8 cellular contexts compared by ENCODE assay signal in the genomic region with DNA sequence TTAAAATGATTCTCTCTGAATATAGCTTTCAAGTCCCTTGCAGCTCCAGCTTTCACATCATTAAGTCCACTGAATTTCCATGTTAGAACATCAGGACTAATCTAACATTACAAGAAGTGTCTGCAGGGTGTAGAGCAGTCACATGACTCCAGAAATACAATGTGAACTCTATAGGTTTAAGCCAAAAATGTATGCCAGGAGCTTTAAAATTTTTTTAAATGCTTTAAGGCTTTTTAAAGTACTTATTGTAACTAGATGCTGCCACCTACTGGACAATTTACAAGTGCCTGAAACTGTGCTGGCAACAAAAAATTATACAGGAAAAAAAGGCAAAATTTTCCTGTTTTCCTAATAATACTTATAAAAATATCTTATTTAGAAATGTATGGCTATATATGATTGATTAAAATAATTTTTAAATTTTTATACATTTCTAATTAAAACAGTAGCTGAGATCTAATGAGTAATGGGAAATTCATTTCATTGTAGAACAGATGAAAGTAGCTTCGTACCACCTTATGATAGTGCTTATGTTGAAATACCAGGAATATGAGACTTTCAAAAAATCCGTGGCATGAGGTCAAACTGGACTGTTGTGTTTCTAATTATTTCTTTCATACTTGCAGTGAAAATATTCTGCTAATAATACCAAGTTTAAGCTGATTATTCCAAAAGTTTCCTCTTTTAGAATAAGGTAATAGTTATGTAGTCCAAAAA. TPM values are rescaled to one million over a fixed set of nuclear protein-coding genes. Genes with fewer than 3 reads are reported as not detected.
DNase-seq lines count a peak whose midpoint lies in the region; ATAC-seq and TF ChIP-seq lines count a peak whose summit lies in the region.

No MANE protein-coding gene starts in this region.

- H4K91ac ChIP-seq in neuronal stem cell (ENCODE audit: low read depth, low read length, poor library complexity): no peak overlapping the region

- H3K36me3 ChIP-seq in Panc1 (ENCODE audit: control insufficient read depth, insufficient read depth, low read length) (no peaks in the 10 kb centered on the region), neuronal stem cell (replicated peaks in 1 of 2; ENCODE audit: control insufficient read depth in 2 of 2, insufficient read depth in 2 of 2, low read length in 2 of 2) (no peaks in the 10 kb centered on the region)

- DNase-seq in DMS79 treated with DMSO at 0.1 percent for 48 hours (lab: John Stamatoyannopoulos, UW) (peak; percentile 28), KG1 (lab: John Stamatoyannopoulos, UW) (peak; percentile 26), Panc1 (ENCODE audit: low read depth, low spot score) (peak; percentile 35), neuronal stem cell (ENCODE audit: low spot score) (peak; percentile 62)
- peak; percentile 33 to 45 (median 41) for DNase-seq in effector memory CD8-positive, alpha-beta T cell
- no peak for DNase-seq in stimulated activated naive B cell treated with anti-CD40 and anti-IgM and Interleukin-4, amounts not matched to agents 10 μg/mL and 1 μg/mL and 100 μg/mL, for 72 hours

- CTCF ChIA-PET in Panc1 (lab: Charles Lee): interaction anchor here (0.7 to 2.4 kb wide), 10 partner anchors 12 to 1045 kb away, joined by 3 to 25 read pairs (median 3); partner anchors contain the start of gene EIF2AK4

- no peak overlapping the region for H3K4ac ChIP-seq in neuronal stem cell (ENCODE audit: low read length)

- H3K27ac Mint-ChIP-seq in effector memory CD8-positive, alpha-beta T cell: no peak overlapping the region
- no peak overlapping the region for H3K27ac Mint-ChIP-seq in stimulated activated naive B cell treated with anti-CD40 and anti-IgM and Interleukin-4, amounts not matched to agents 10 μg/mL and 1 μg/mL and 100 μg/mL, for 72 hours
- no peak overlapping the region for H3K27ac Mint-ChIP-seq in activated T-helper 17 cell treated with anti-CD3 and anti-CD28 coated beads, Interleukin-2, amount 50 U/mL, for 72 hours

- H3K27ac ChIP-seq in Panc1 (ENCODE audit: low read length) (no peak overlapping the region), neuronal stem cell (replicated peaks; ENCODE audit: low read length) (no peak overlapping the region)

- no peaks in the 10 kb centered on the region for H3K36me3 Mint-ChIP-seq in effector memory CD8-positive, alpha-beta T cell (ENCODE audit: insufficient read depth)
- H3K36me3 Mint-ChIP-seq in stimulated activated naive B cell treated with anti-CD40 and anti-IgM and Interleukin-4, amounts not matched to agents 10 μg/mL and 1 μg/mL and 100 μg/mL, for 72 hours: peaks cover 0 to under 1% of the 10 kb centered on the region in 2 donors
- H3K36me3 Mint-ChIP-seq in activated T-helper 17 cell treated with anti-CD3 and anti-CD28 coated beads, Interleukin-2, amount 50 U/mL, for 72 hours (ENCODE audit: low read depth): no peaks in the 10 kb centered on the region

- ATAC-seq in Panc1 (no peak), GM18907 (IDR thresholded peaks at IDR 0.05; ENCODE audit: unreplicated experiment) (no peak)
- ATAC-seq in effector memory CD8-positive, alpha-beta T cell (replicated peaks): peak; percentile 32
- no peak for ATAC-seq in stimulated activated naive B cell treated with anti-CD40 and anti-IgM and Interleukin-4, amounts not matched to agents 10 μg/mL and 1 μg/mL and 100 μg/mL, for 72 hours (replicated peaks)
- ATAC-seq in activated T-helper 17 cell treated with anti-CD3 and anti-CD28 coated beads, Interleukin-2, amount 50 U/mL, for 72 hours (replicated peaks): no peak

- peak overlapping the region; percentile 68 for H2AFZ ChIP-seq in neuronal stem cell (ENCODE audit: low read length)

- H3K9ac ChIP-seq in neuronal stem cell (ENCODE audit: low read depth, low read length, poor library complexity): no peak overlapping the region

- no CpG with 5 or more reads among the region's 2 CpGs for WGBS in neuronal stem cell (ENCODE audit: extremely low coverage in 2 of 2, insufficient read length in 2 of 2, insufficient replicate concordance in 1 of 2), 2 donors

- H2BK15ac ChIP-seq in neuronal stem cell (ENCODE audit: low read length): no peak overlapping the region

- H3K4me3 ChIP-seq in Panc1 (ENCODE audit: low read depth in 2 of 2, low read length in 2 of 2) (no peak overlapping the region), neuronal stem cell (ENCODE audit: low read length in 2 of 2) (no peak overlapping the region)

- no TSS peak for BruUV-seq in Panc1 (replicated peaks; lab: Mats Ljungman, UMichigan)

- peak; percentile 72; the same call in 1 of the 2 replicates for TF ChIP-seq CTCF in Panc1 (IDR thresholded peaks at IDR 0.05)

- H3K4me1 Mint-ChIP-seq in effector memory CD8-positive, alpha-beta T cell (ENCODE audit: low read depth in 2 of 2): no peaks in the 10 kb centered on the region
- H3K4me1 Mint-ChIP-seq in stimulated activated naive B cell treated with anti-CD40 and anti-IgM and Interleukin-4, amounts not matched to agents 10 μg/mL and 1 μg/mL and 100 μg/mL, for 72 hours: no peaks in the 10 kb centered on the region
- H3K4me1 Mint-ChIP-seq in activated T-helper 17 cell treated with anti-CD3 and anti-CD28 coated beads, Interleukin-2, amount 50 U/mL, for 72 hours: no peaks in the 10 kb centered on the region

- H2BK5ac ChIP-seq in neuronal stem cell (ENCODE audit: low read length): no peak overlapping the region

- H3K4me1 ChIP-seq in Panc1 (ENCODE audit: control insufficient read depth, insufficient read depth, low read length): no peaks in the 10 kb centered on the region
- H3K4me1 ChIP-seq in neuronal stem cell (ENCODE audit: control insufficient read depth in 2 of 2, insufficient read depth in 1 of 2, low read depth in 1 of 2, low read length in 2 of 2): peaks cover 0 to 2% of the 10 kb centered on the region in 2 donors

- no peak overlapping the region for H2BK12ac ChIP-seq in neuronal stem cell (ENCODE audit: low read length)

- no peak overlapping the region for H2BK120ac ChIP-seq in neuronal stem cell (ENCODE audit: low read depth, low read length)

- H3K27me3 ChIP-seq in Panc1 (ENCODE audit: control insufficient read depth, insufficient read depth, low read length): no peaks in the 10 kb centered on the region
- H3K27me3 ChIP-seq in neuronal stem cell (ENCODE audit: control insufficient read depth in 3 of 3, insufficient read depth in 3 of 3, low read depth in 1 of 3, low read length in 3 of 3): no peaks in the 10 kb centered on the region

- H3K9me3 Mint-ChIP-seq in effector memory CD8-positive, alpha-beta T cell: no peaks in the 10 kb centered on the region
- H3K9me3 Mint-ChIP-seq in stimulated activated naive B cell treated with anti-CD40 and anti-IgM and Interleukin-4, amounts not matched to agents 10 μg/mL and 1 μg/mL and 100 μg/mL, for 72 hours: no peaks in the 10 kb centered on the region
- no peaks in the 10 kb centered on the region for H3K9me3 Mint-ChIP-seq in activated T-helper 17 cell treated with anti-CD3 and anti-CD28 coated beads, Interleukin-2, amount 50 U/mL, for 72 hours

- no peak overlapping the region for H3K18ac ChIP-seq in neuronal stem cell (ENCODE audit: low read length)

- H3K9me3 ChIP-seq in Panc1 (ENCODE audit: control insufficient read depth, insufficient read depth, low read depth, low read length): no peaks in the 10 kb centered on the region
- peaks cover 0 to 16% of the 10 kb centered on the region in 2 donors for H3K9me3 ChIP-seq in neuronal stem cell (replicated peaks in 1 of 2; ENCODE audit: control insufficient read depth in 2 of 2, insufficient read depth in 1 of 2, low read depth in 1 of 2, low read length in 2 of 2)

- no peak overlapping the region for H3K4me3 Mint-ChIP-seq in effector memory CD8-positive, alpha-beta T cell
- no peak overlapping the region for H3K4me3 Mint-ChIP-seq in stimulated activated naive B cell treated with anti-CD40 and anti-IgM and Interleukin-4, amounts not matched to agents 10 μg/mL and 1 μg/mL and 100 μg/mL, for 72 hours
- no peak overlapping the region for H3K4me3 Mint-ChIP-seq in activated T-helper 17 cell treated with anti-CD3 and anti-CD28 coated beads, Interleukin-2, amount 50 U/mL, for 72 hours

- H4K8ac ChIP-seq in neuronal stem cell (ENCODE audit: low read depth, low read length): no peak overlapping the region

- H3K79me1 ChIP-seq in neuronal stem cell (ENCODE audit: low read depth, low read length): no peaks in the 10 kb centered on the region

- intact Hi-C loops in Panc1 (cut with micrococcal nuclease; ENCODE audit: unreplicated experiment): loop anchor here (5.0 to 10.0 kb wide), 2 partner anchors 162 to 1050 kb away; no protein-coding TSS in a partner anchor

- no peak overlapping the region for H3K23ac ChIP-seq in neuronal stem cell (ENCODE audit: low read depth, low read length, poor library complexity)

- POLR2A ChIA-PET in Panc1 (lab: Charles Lee): no interaction called here

- H2AK5ac ChIP-seq in neuronal stem cell (ENCODE audit: low read depth, low read length): no peak overlapping the region

- no peak overlapping the region for H3K14ac ChIP-seq in neuronal stem cell (ENCODE audit: low read length)

- no peak overlapping the region for H3K4me2 ChIP-seq in neuronal stem cell (ENCODE audit: insufficient read depth, low read length, poor library complexity, severe bottlenecking)

- no peaks in the 10 kb centered on the region for H3K27me3 Mint-ChIP-seq in effector memory CD8-positive, alpha-beta T cell
- peaks cover 6 to 10% of the 10 kb centered on the region in 2 donors for H3K27me3 Mint-ChIP-seq in stimulated activated naive B cell treated with anti-CD40 and anti-IgM and Interleukin-4, amounts not matched to agents 10 μg/mL and 1 μg/mL and 100 μg/mL, for 72 hours
- H3K27me3 Mint-ChIP-seq in activated T-helper 17 cell treated with anti-CD3 and anti-CD28 coated beads, Interleukin-2, amount 50 U/mL, for 72 hours: no peaks in the 10 kb centered on the region

- in situ Hi-C loops in Panc1 (cut with HindIII; ENCODE audit: low pct_unique_long_range_greater_than_20kb, low sequenced_read_pairs): no loop called here

RNA-seq across cellular contexts. Expression of gene FSIP1, which starts 25.7 kb away (rescaled TPM):
- 1.4 TPM for total RNA-seq in Panc1 (2021; ENCODE audit: unreplicated experiment)
- polyA plus RNA-seq in Panc1 (2012; ENCODE audit: insufficient read length): 0.96 TPM
- polyA plus RNA-seq in neuronal stem cell (2013, experiment 1 of 2): 1.3 TPM
- 1.1 TPM for polyA plus RNA-seq in neuronal stem cell (2013, experiment 2 of 2)
- under 1 TPM; 0.32 to 0.34 TPM for total RNA-seq in activated T-helper 17 cell treated with anti-CD3 and anti-CD28 coated beads, Interleukin-2, amount 50 U/mL, for 72 hours
